Comparison of ENCODE assay signal across 17 cellular contexts in genomic region chr7:7098280-7098818, GRCh38.
"Had no signal": no experiment of that assay in that cellular context is flagged by ENCODE, and none has a peak within 500 bp of the region (broad histone marks: within the 10 kb centered on the region; RNA-seq: fewer than 3 reads in every experiment).

No MANE protein-coding gene starts in this region.

- H3K9me3 ChIP-seq: prostate gland, right lobe of liver, suprapubic skin, upper lobe of left lung had no signal

- H3K27ac Mint-ChIP-seq: activated CD4-positive, alpha-beta memory T cell treated with anti-CD3 and anti-CD28 coated beads for 36 hours; activated CD4-positive, alpha-beta T cell treated with anti-CD3 and anti-CD28 coated beads for 36 hours; activated CD8-positive, alpha-beta memory T cell treated with anti-CD3 and anti-CD28 coated beads, Interleukin-2, amount 10 ng/mL, durations not matched to agents 7 days and 5 days; activated naive CD4-positive, alpha-beta T cell treated with anti-CD3 and anti-CD28 coated beads, Interleukin-2, amount 10 ng/mL, durations not matched to agents 7 days and 5 days; activated T-helper 2 cell treated with anti-CD3 and anti-CD28 coated beads, Interferon-gamma antibody, Interleukin-2, Interleukin-4, amounts not matched to agents 10 μg/mL and 5 μg/mL and 100 μg/mL, durations not matched to agents 14 hours and 24 hours and 36 hours; natural killer cell; stimulated activated naive CD8-positive, alpha-beta T cell treated with anti-CD3 and anti-CD28 coated beads, Interleukin-15, Interleukin-2, amounts not matched to agents 100 ng/mL and 50 ng/mL, for 24 hours; T-helper 1 cell treated with Interleukin-12 subunit alpha and Interleukin-12 subunit beta and Interleukin-4 antibody, amounts not matched to agents 30 μg/mL and 1 μg/mL, for 36 hours had no signal

- H3K27me3 Mint-ChIP-seq: activated CD4-positive, alpha-beta T cell treated with anti-CD3 and anti-CD28 coated beads for 36 hours; activated CD8-positive, alpha-beta memory T cell treated with anti-CD3 and anti-CD28 coated beads, Interleukin-2, amount 10 ng/mL, durations not matched to agents 7 days and 5 days; stimulated activated naive CD8-positive, alpha-beta T cell treated with anti-CD3 and anti-CD28 coated beads, Interleukin-15, Interleukin-2, amounts not matched to agents 100 ng/mL and 50 ng/mL, for 24 hours had no signal

- H3K27me3 ChIP-seq: cardiac muscle cell, dorsolateral prefrontal cortex, right lobe of liver, suprapubic skin, upper lobe of left lung had no signal

- H3K36me3 ChIP-seq: cardiac muscle cell, prostate gland, right lobe of liver, suprapubic skin, upper lobe of left lung had no signal

- H3K4me3 ChIP-seq: cardiac muscle cell, dorsolateral prefrontal cortex, lung, prostate gland, right lobe of liver, suprapubic skin, upper lobe of left lung had no signal

- H3K27ac ChIP-seq: prostate gland, right lobe of liver, upper lobe of left lung had no signal

- H3K4me1 Mint-ChIP-seq: natural killer cell had no signal

- H3K4me3 Mint-ChIP-seq: activated CD4-positive, alpha-beta memory T cell treated with anti-CD3 and anti-CD28 coated beads for 36 hours; activated CD4-positive, alpha-beta T cell treated with anti-CD3 and anti-CD28 coated beads for 36 hours; activated CD8-positive, alpha-beta memory T cell treated with anti-CD3 and anti-CD28 coated beads, Interleukin-2, amount 10 ng/mL, durations not matched to agents 7 days and 5 days; activated naive CD4-positive, alpha-beta T cell treated with anti-CD3 and anti-CD28 coated beads, Interleukin-2, amount 10 ng/mL, durations not matched to agents 7 days and 5 days; natural killer cell; stimulated activated naive CD8-positive, alpha-beta T cell treated with anti-CD3 and anti-CD28 coated beads, Interleukin-15, Interleukin-2, amounts not matched to agents 100 ng/mL and 50 ng/mL, for 24 hours; T-helper 1 cell treated with Interleukin-12 subunit alpha and Interleukin-12 subunit beta and Interleukin-4 antibody, amounts not matched to agents 30 μg/mL and 1 μg/mL, for 36 hours had no signal

- ATAC-seq: activated CD4-positive, alpha-beta T cell treated with anti-CD3 and anti-CD28 coated beads for 36 hours; activated CD8-positive, alpha-beta memory T cell treated with anti-CD3 and anti-CD28 coated beads, Interleukin-2, amount 10 ng/mL, durations not matched to agents 7 days and 5 days; natural killer cell; right lobe of liver had no signal

- DNase-seq: activated CD4-positive, alpha-beta memory T cell treated with anti-CD3 and anti-CD28 coated beads for 36 hours; activated CD4-positive, alpha-beta T cell treated with anti-CD3 and anti-CD28 coated beads for 36 hours; activated CD8-positive, alpha-beta memory T cell treated with anti-CD3 and anti-CD28 coated beads, Interleukin-2, amount 10 ng/mL, durations not matched to agents 7 days and 5 days; activated naive CD4-positive, alpha-beta T cell treated with anti-CD3 and anti-CD28 coated beads, Interleukin-2, amount 10 ng/mL, durations not matched to agents 7 days and 5 days; activated T-cell treated with anti-CD3 and anti-CD28 coated beads, Interleukin-2, amount 50 U/mL, for 1 hour; dorsolateral prefrontal cortex; natural killer cell; nucleus accumbens; right lobe of liver; upper lobe of left lung had no signal

- H3K36me3 Mint-ChIP-seq: activated CD4-positive, alpha-beta memory T cell treated with anti-CD3 and anti-CD28 coated beads for 36 hours; activated CD8-positive, alpha-beta memory T cell treated with anti-CD3 and anti-CD28 coated beads, Interleukin-2, amount 10 ng/mL, durations not matched to agents 7 days and 5 days; activated naive CD4-positive, alpha-beta T cell treated with anti-CD3 and anti-CD28 coated beads, Interleukin-2, amount 10 ng/mL, durations not matched to agents 7 days and 5 days; natural killer cell had no signal

- H3K9me3 Mint-ChIP-seq: activated CD4-positive, alpha-beta memory T cell treated with anti-CD3 and anti-CD28 coated beads for 36 hours; activated naive CD4-positive, alpha-beta T cell treated with anti-CD3 and anti-CD28 coated beads, Interleukin-2, amount 10 ng/mL, durations not matched to agents 7 days and 5 days; activated T-helper 2 cell treated with anti-CD3 and anti-CD28 coated beads, Interferon-gamma antibody, Interleukin-2, Interleukin-4, amounts not matched to agents 10 μg/mL and 5 μg/mL and 100 μg/mL, durations not matched to agents 14 hours and 24 hours and 36 hours; natural killer cell; stimulated activated naive CD8-positive, alpha-beta T cell treated with anti-CD3 and anti-CD28 coated beads, Interleukin-15, Interleukin-2, amounts not matched to agents 100 ng/mL and 50 ng/mL, for 24 hours; T-helper 1 cell treated with Interleukin-12 subunit alpha and Interleukin-12 subunit beta and Interleukin-4 antibody, amounts not matched to agents 30 μg/mL and 1 μg/mL, for 36 hours had no signal

- H3K4me1 ChIP-seq: prostate gland, right lobe of liver had no signal
